In the genomic region with DNA sequence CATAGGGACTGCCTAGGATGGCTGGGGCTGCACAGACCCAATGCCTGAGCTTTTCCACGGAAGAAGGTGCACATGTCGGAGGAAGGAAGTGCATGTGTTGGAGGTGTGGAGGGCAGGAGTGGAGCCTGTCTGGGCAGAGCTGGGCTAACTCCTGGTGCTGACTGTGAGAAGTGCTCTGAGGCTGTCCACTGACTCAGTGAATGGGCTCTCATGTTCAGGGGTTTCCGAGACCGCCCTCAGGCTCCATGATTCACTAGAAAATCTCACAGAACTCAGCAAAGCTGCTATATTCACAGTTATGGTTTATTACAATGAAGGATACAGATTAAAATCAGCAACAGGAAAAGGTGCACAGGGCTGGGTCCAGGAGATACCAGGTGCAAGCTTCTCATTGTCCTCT, we compare ENCODE assay signal across 1 cellular context.
TF ChIP-seq lines count a peak whose summit lies in the region.

No MANE protein-coding gene starts in this region.

TF ChIP-seq in HepG2, 621 proteins besides CTCF, POLR2A, EP300 and RAD21 (continued from another document):
- TF ChIP-seq, protein P1, sequence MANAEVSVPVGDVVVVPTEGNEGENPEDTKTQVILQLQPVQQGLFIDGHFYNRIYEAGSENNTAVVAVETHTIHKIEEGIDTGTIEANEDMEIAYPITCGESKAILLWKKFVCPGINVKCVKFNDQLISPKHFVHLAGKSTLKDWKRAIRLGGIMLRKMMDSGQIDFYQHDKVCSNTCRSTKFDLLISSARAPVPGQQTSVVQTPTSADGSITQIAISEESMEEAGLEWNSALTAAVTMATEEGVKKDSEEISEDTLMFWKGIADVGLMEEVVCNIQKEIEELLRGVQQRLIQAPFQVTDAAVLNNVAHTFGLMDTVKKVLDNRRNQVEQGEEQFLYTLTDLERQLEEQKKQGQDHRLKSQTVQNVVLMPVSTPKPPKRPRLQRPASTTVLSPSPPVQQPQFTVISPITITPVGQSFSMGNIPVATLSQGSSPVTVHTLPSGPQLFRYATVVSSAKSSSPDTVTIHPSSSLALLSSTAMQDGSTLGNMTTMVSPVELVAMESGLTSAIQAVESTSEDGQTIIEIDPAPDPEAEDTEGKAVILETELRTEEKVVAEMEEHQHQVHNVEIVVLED (CRISPR knock-in tag; IDR thresholded peaks at IDR 0.05; ENCODE audit: borderline replicate concordance), result no peak
- no peak for TF ChIP-seq ZNF264 (CRISPR knock-in tag; IDR thresholded peaks at IDR 0.05)
- 0 out of 2 replicates have a peak, but pooled peaks have one; percentile 6 for TF ChIP-seq MNT (IDR thresholded peaks at IDR 0.05)
- TF ChIP-seq SRY (CRISPR knock-in tag; IDR thresholded peaks at IDR 0.05), result no peak
- no peak for TF ChIP-seq STAG1 (CRISPR knock-in tag; IDR thresholded peaks at IDR 0.05)
- TF ChIP-seq NFIB (CRISPR knock-in tag; IDR thresholded peaks at IDR 0.05; ENCODE audit: borderline replicate concordance), result no peak
